Comparison of ENCODE assay signal across 1 cellular context in genomic region chr19:16218851-16219250, GRCh38.
TF ChIP-seq lines count a peak whose summit lies in the region.

No MANE protein-coding gene starts in this region.

TF ChIP-seq in GM12878, 131 proteins besides CTCF, POLR2A, EP300 and RAD21:
- TF ChIP-seq SP1 (IDR thresholded peaks at IDR 0.05; ENCODE audit: low read depth, low read length), result no peak
- TF ChIP-seq CREB1 (IDR thresholded peaks at IDR 0.05; ENCODE audit: low read depth), result no peak
- TF ChIP-seq SPI1 (IDR thresholded peaks at IDR 0.05; ENCODE audit: borderline replicate concordance, insufficient read depth, low read depth, low read length), result no peak
- TF ChIP-seq TARDBP (IDR thresholded peaks at IDR 0.05; ENCODE audit: borderline replicate concordance), result no peak
- no peak for TF ChIP-seq CHD2 (IDR thresholded peaks at IDR 0.05; ENCODE audit: borderline replicate concordance, low read depth, low read length)
- no peak for TF ChIP-seq STAT3 (IDR thresholded peaks at IDR 0.05; ENCODE audit: low read depth, low read length)
- peak; percentile 72 for TF ChIP-seq ZNF384 (IDR thresholded peaks at IDR 0.05; ENCODE audit: borderline replicate concordance, low read depth, low read length)
- TF ChIP-seq PRDM15 (CRISPR knock-in tag; IDR thresholded peaks at IDR 0.05), result no peak
